Comparison of ENCODE assay signal across 9 cellular contexts in genomic region chr7:55367283-55367840, GRCh38. TPM values are rescaled to one million over a fixed set of nuclear protein-coding genes. Genes with fewer than 3 reads are reported as not detected.
A peak's percentile ranks its signal among the peaks of the same experiment; 100 is the strongest.
DNase-seq lines count a peak whose midpoint lies in the region; ATAC-seq and TF ChIP-seq lines count a peak whose summit lies in the region.
"Had no signal": no experiment of that assay in that cellular context is flagged by ENCODE, and none has a peak within 500 bp of the region (broad histone marks: within the 10 kb centered on the region; RNA-seq: fewer than 3 reads in every experiment).

No MANE protein-coding gene starts in this region.

- H3K4me3 ChIP-seq in HEK293 (ENCODE audit: low read depth, low read length) = peak overlapping the region; percentile 91
- H3K4me3 ChIP-seq in iPS-11a (ENCODE audit: low read depth, low read length) = peak overlapping the region; percentile 98
- H3K4me3 ChIP-seq in spleen = peak overlapping the region in 7 of 8 donors; percentile 85 to 97 (median 96)

- TF ChIP-seq POLR2A in spleen (IDR thresholded peaks at IDR 0.05) (no peak), GM18505 (IDR thresholded peaks at IDR 0.05; ENCODE audit: borderline replicate concordance, extremely low read depth, insufficient read depth, insufficient read length) (no peak)

- ATAC-seq in GM18505 (IDR thresholded peaks at IDR 0.05; ENCODE audit: unreplicated experiment) = no peak
- no peak for ATAC-seq in HG02884 (IDR thresholded peaks at IDR 0.05; ENCODE audit: unreplicated experiment)
- no peak for ATAC-seq in GM19467 (IDR thresholded peaks at IDR 0.05; ENCODE audit: unreplicated experiment)

- intact Hi-C loops in activated CD4-positive, alpha-beta memory T cell treated with anti-CD3 and anti-CD28 coated beads for 36 hours (cut with micrococcal nuclease) = loop anchor here (5.0 kb wide), 4 partner anchors 150 to 370 kb away; no protein-coding TSS in a partner anchor
- intact Hi-C loops in spleen (cut with DNase I; ENCODE audit: low total_unique reads) = loop anchor here (10.0 kb wide), 1 partner anchor 613 kb away; the partner anchor contains the start of gene SEC61G

- H3K27ac ChIP-seq in HEK293 (ENCODE audit: extremely low read depth, low read depth, low read length) (no peak overlapping the region; the same call in 1 of the 2 replicates), spleen (peak overlapping the region in 2 of 8 donors; percentile 95 to 99)

- peaks cover 26% of the 10 kb centered on the region for H3K4me1 Mint-ChIP-seq in activated CD4-positive, alpha-beta memory T cell treated with anti-CD3 and anti-CD28 coated beads for 36 hours (ENCODE audit: low read depth)

- H3K36me3 ChIP-seq in HEK293 (ENCODE audit: control insufficient read depth in 2 of 2, insufficient read depth in 1 of 2, low read length in 2 of 2) = no peaks in the 10 kb centered on the region; a peak in 1 of 3 replicates
- no peaks in the 10 kb centered on the region for H3K36me3 ChIP-seq in spleen

- H3K4me3 Mint-ChIP-seq in activated CD4-positive, alpha-beta memory T cell treated with anti-CD3 and anti-CD28 coated beads for 36 hours = peak overlapping the region; percentile 80

- CTCF ChIA-PET in HEK293 (lab: Yijun Ruan, JAX) = interaction anchor here (0.6 kb wide), 1 partner anchor 659 kb away, joined by 3 read pairs; no protein-coding TSS in a partner anchor
- CTCF ChIA-PET in activated CD4-positive, alpha-beta memory T cell treated with anti-CD3 and anti-CD28 coated beads for 36 hours (lab: Charles Lee) = no interaction called here

- 91 to 97% (median 93%) methylated on average over 19 of the region's 19 CpGs for WGBS in spleen, 5 donors

- no peaks in the 10 kb centered on the region for H3K27me3 Mint-ChIP-seq in activated CD4-positive, alpha-beta memory T cell treated with anti-CD3 and anti-CD28 coated beads for 36 hours

- POLR2A ChIA-PET in HEK293 (lab: Yijun Ruan, JAX) = no interaction called here
- POLR2A ChIA-PET in activated CD4-positive, alpha-beta memory T cell treated with anti-CD3 and anti-CD28 coated beads for 36 hours (lab: Charles Lee) = interaction anchor here (2.7 kb wide), 1 partner anchor 58 kb away, joined by 32 read pairs; no protein-coding TSS in a partner anchor

- no peaks in the 10 kb centered on the region for H3K27me3 ChIP-seq in spleen (replicated peaks in 1 of 7)

- TF ChIP-seq CTCF in HEK293 (tag by site-specific recombination; IDR thresholded peaks at IDR 0.05) (no peak), spleen (IDR thresholded peaks at IDR 0.05 in 8 of 11, conservative IDR thresholded peaks at IDR 0.05 in 3 of 11) (no peak)

- H3K9me3 ChIP-seq in HEK293 (ENCODE audit: control insufficient read depth, insufficient read depth, low read depth, low read length) = no peaks in the 10 kb centered on the region
- no peaks in the 10 kb centered on the region for H3K9me3 ChIP-seq in spleen

- peaks cover 4% of the 10 kb centered on the region for H3K36me3 Mint-ChIP-seq in activated CD4-positive, alpha-beta memory T cell treated with anti-CD3 and anti-CD28 coated beads for 36 hours

- H3K4me1 ChIP-seq in HEK293 (ENCODE audit: control insufficient read depth, insufficient read depth, low read length) (peaks cover 2% of the 10 kb centered on the region; the same call in 1 of the 2 replicates), spleen (peaks cover 10 to 28% (median 18%) of the 10 kb centered on the region in 6 donors)

- no peaks in the 10 kb centered on the region for H3K9me3 Mint-ChIP-seq in activated CD4-positive, alpha-beta memory T cell treated with anti-CD3 and anti-CD28 coated beads for 36 hours

- no peak for DNase-seq in activated CD4-positive, alpha-beta memory T cell treated with anti-CD3 and anti-CD28 coated beads for 36 hours
- no peak for DNase-seq in spleen
- DNase-seq: amygdala, NCI-H187 treated with DMSO at 0.1 percent for 48 hours had no signal

- H3K27ac Mint-ChIP-seq in activated CD4-positive, alpha-beta memory T cell treated with anti-CD3 and anti-CD28 coated beads for 36 hours = peak overlapping the region; percentile 35

TF ChIP-seq in HEK293, 187 proteins besides CTCF, POLR2A, EP300 and RAD21:
- TF ChIP-seq ZNF791 (tag by site-specific recombination; IDR thresholded peaks at IDR 0.05) (no peak), ZNF701 (tag by site-specific recombination; IDR thresholded peaks at IDR 0.05) (no peak), ZNF324 (tag by site-specific recombination; IDR thresholded peaks at IDR 0.05) (no peak), ZNF548 (tag by site-specific recombination; IDR thresholded peaks at IDR 0.05) (no peak), ZNF280C (tag by site-specific recombination; IDR thresholded peaks at IDR 0.05) (no peak), FEZF1 (tag by site-specific recombination; IDR thresholded peaks at IDR 0.05) (no peak), ZNF175 (tag by site-specific recombination; IDR thresholded peaks at IDR 0.05) (no peak), ZNF610 (tag by site-specific recombination; IDR thresholded peaks at IDR 0.05; ENCODE audit: borderline replicate concordance) (no peak), ZSCAN23 (tag by site-specific recombination; IDR thresholded peaks at IDR 0.05) (no peak), ZNF16 (tag by site-specific recombination; IDR thresholded peaks at IDR 0.05; ENCODE audit: low read depth) (no peak), ZSCAN18 (tag by site-specific recombination; IDR thresholded peaks at IDR 0.05) (no peak), ZNF529 (tag by site-specific recombination; IDR thresholded peaks at IDR 0.05; ENCODE audit: insufficient replicate concordance) (no peak), ZNF561 (tag by site-specific recombination; IDR thresholded peaks at IDR 0.05; ENCODE audit: borderline replicate concordance) (no peak), ZSCAN16 (tag by site-specific recombination; IDR thresholded peaks at IDR 0.05) (no peak), ZBTB11 (tag by site-specific recombination; conservative IDR thresholded peaks at IDR 0.05; ENCODE audit: low read depth) (no peak), EGR2 (tag by site-specific recombination; IDR thresholded peaks at IDR 0.05; ENCODE audit: low read depth) (no peak), ZNF629 (tag by site-specific recombination; IDR thresholded peaks at IDR 0.05) (no peak)

RNA-seq across cellular contexts. Expression of gene LANCL2, which starts 2.2 kb away (rescaled TPM):
- total RNA-seq in activated CD4-positive, alpha-beta memory T cell treated with anti-CD3 and anti-CD28 coated beads for 36 hours = 1 to 10 TPM; 6.3 to 7.0 TPM
- total RNA-seq in spleen = 10 to 100 TPM in 4 of 7 donors, 1 to 10 TPM in 3; 5.9 to 13.5 (median 11.1) TPM
- 1 to 10 TPM; 4.7 to 8.2 (median 6.9) TPM for polyA plus RNA-seq in spleen
